ENCODE assay signal across 1 cellular context in the genomic region with DNA sequence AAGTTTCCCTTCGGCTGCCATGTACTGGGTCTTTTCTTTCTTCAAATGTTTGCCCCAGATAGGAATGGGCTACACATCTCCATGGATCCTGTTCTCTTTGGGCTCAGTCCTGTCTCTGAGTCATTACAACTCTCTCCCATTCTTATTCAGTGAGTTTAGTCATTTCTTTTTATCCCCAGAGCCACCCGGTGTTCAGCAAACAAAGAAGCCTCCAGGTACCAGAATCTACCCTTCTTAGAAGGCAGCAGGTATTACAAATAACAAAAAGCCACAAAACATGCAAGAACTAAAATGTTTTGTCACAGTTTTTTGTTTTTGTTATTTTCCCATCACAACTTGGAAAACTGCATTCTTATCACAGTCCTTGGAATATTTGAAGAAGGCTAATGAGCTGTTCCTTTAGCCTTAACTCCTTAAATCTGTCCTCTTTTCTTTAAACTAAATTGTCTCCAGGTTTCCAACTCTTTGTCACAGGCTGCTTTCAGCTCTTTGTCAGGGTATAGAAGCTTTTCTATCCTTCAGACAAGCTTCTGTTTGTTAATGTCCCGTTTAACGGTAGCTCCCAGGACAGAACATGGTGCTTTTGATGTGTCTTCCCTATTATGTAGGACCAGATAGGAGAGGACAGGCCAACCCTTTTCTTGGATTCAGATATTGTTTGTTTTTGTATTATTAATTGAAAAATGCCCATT.
TF ChIP-seq lines count a peak whose summit lies in the region.

No MANE protein-coding gene starts in this region.

TF ChIP-seq in K562, 482 proteins besides CTCF, POLR2A, EP300 and RAD21:
- TF ChIP-seq FOXA3 (CRISPR knock-in tag; conservative IDR thresholded peaks at IDR 0.05 in 1 of 2, IDR thresholded peaks at IDR 0.05 in 1 of 2) (peak in 1 of 2 experiments; percentile 42; a peak in 2 of 4 replicates), ARID1B (IDR thresholded peaks at IDR 0.05) (peak; percentile 34), KDM2B (CRISPR knock-in tag; IDR thresholded peaks at IDR 0.05) (no peak), MCM5 (IDR thresholded peaks at IDR 0.05; ENCODE audit: low read depth) (no peak), VEZF1 (CRISPR knock-in tag; IDR thresholded peaks at IDR 0.05) (no peak), CBFA2T3 (IDR thresholded peaks at IDR 0.05) (peak; percentile 37), ZBTB5 (IDR thresholded peaks at IDR 0.05) (no peak), CBX5 (IDR thresholded peaks at IDR 0.05; ENCODE audit: borderline replicate concordance, low read depth) (no peak), MCM2 (IDR thresholded peaks at IDR 0.05; ENCODE audit: low read depth) (no peak), ZNF76 (CRISPR knock-in tag; IDR thresholded peaks at IDR 0.05; ENCODE audit: borderline replicate concordance) (no peak), REST (CRISPR knock-in tag; IDR thresholded peaks at IDR 0.05; ENCODE audit: low read depth) (no peak), PCBP1 (IDR thresholded peaks at IDR 0.05; ENCODE audit: low read depth, low read length, poor library complexity, severe bottlenecking) (no peak), STAG1 (CRISPR knock-in tag; IDR thresholded peaks at IDR 0.05; ENCODE audit: borderline replicate concordance) (no peak), MCM7 (IDR thresholded peaks at IDR 0.05) (no peak), KAT8 (IDR thresholded peaks at IDR 0.05; ENCODE audit: low read depth) (no peak), TCF3 (CRISPR knock-in tag; IDR thresholded peaks at IDR 0.05) (peak; percentile 39; the same call in 1 of the 2 replicates), SUPT5H (IDR thresholded peaks at IDR 0.05) (no peak), CC2D1A (IDR thresholded peaks at IDR 0.05) (no peak), DMBX1 (CRISPR knock-in tag; IDR thresholded peaks at IDR 0.05; ENCODE audit: borderline replicate concordance) (no peak), SMARCB1 (IDR thresholded peaks at IDR 0.05; ENCODE audit: insufficient read length, low read depth) (no peak), ZBTB8A (IDR thresholded peaks at IDR 0.05; ENCODE audit: partially characterized antibody) (no peak)
- TF ChIP-seq, protein P1, sequence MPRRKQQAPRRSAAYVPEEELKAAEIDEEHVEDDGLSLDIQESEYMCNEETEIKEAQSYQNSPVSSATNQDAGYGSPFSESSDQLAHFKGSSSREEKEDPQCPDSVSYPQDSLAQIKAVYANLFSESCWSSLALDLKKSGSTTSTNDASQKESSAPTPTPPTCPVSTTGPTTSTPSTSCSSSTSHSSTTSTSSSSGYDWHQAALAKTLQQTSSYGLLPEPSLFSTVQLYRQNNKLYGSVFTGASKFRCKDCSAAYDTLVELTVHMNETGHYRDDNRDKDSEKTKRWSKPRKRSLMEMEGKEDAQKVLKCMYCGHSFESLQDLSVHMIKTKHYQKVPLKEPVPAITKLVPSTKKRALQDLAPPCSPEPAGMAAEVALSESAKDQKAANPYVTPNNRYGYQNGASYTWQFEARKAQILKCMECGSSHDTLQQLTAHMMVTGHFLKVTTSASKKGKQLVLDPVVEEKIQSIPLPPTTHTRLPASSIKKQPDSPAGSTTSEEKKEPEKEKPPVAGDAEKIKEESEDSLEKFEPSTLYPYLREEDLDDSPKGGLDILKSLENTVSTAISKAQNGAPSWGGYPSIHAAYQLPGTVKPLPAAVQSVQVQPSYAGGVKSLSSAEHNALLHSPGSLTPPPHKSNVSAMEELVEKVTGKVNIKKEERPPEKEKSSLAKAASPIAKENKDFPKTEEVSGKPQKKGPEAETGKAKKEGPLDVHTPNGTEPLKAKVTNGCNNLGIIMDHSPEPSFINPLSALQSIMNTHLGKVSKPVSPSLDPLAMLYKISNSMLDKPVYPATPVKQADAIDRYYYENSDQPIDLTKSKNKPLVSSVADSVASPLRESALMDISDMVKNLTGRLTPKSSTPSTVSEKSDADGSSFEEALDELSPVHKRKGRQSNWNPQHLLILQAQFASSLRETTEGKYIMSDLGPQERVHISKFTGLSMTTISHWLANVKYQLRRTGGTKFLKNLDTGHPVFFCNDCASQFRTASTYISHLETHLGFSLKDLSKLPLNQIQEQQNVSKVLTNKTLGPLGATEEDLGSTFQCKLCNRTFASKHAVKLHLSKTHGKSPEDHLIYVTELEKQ (CRISPR knock-in tag; IDR thresholded peaks at IDR 0.05), result no peak
